ENCODE assay signal across 8 cellular contexts in the genomic region with DNA sequence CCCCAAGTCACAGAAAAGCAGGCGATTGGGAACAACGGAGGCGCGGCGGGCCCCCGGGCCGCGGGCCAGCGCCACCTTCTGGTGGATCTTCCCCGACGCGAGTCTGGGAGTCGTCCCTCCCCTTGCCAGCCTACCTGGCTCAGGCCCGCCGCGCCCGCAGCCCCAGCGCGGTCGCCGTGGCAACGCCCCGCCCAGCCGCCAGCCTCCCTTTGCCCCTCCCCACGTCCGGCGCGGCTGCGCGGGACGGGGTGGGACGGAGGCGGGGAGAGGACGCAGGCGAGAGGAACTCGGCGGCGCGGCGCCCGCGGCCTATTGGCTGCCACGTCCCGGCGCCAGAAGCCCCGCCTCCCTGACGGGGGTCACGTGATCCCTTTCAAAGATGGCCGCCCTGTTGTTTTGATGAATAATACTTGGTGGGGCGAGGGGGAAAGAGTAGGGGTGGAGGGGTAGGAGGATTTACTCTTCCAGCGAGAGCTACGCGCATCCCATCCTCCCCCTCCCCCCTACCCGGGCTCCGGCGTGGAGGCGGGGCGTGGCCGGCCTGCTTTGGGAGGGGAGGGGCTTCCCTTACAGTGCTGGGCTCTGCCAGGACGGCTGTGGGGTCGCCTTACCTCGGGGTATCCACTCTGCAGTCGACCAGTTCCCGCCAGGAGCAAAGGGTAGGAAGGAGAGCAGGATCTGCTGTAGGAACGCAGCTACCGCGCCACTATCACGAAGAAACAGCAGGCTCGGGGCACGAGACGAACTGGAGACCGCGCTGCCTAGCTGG. TPM values are rescaled to one million over a fixed set of nuclear protein-coding genes. Genes with fewer than 3 reads are reported as not detected.
DNase-seq lines count a peak whose midpoint lies in the region; TF ChIP-seq lines count a peak whose summit lies in the region.

A gene (plus strand): TSS at position 369 of the 769 bp plus-strand sequence. CDS start 713 bp downstream, outside the sequence.

- H3K36me3 ChIP-seq in MM.1S (replicated peaks; ENCODE audit: insufficient read depth, low read length), result no peaks in the 10 kb centered on the region; the same call in 1 of the 2 replicates
- no peaks in the 10 kb centered on the region for H3K36me3 ChIP-seq in stomach smooth muscle (ENCODE audit: control insufficient read depth in 2 of 2, insufficient read depth in 2 of 2, low read length in 2 of 2)

- peak; percentile 82 for TF ChIP-seq CTCF in MM.1S (IDR thresholded peaks at IDR 0.05; ENCODE audit: low read length)
- peak; percentile 75 for TF ChIP-seq CTCF in fibroblast of villous mesenchyme (IDR thresholded peaks at IDR 0.05; ENCODE audit: insufficient read depth, low read depth, low read length)
- peak; percentile 95 for TF ChIP-seq CTCF in neural crest cell (conservative IDR thresholded peaks at IDR 0.05)

- H3K4me3 ChIP-seq in MM.1S (ENCODE audit: low read length) (peak within 1 kb of the TSS; percentile 92), fibroblast of villous mesenchyme (ENCODE audit: low read depth, low read length) (peak within 1 kb of the TSS; percentile 99), stomach smooth muscle (ENCODE audit: low read length in 2 of 2) (peak within 1 kb of the TSS; percentile 99 to 100)

- peak within 1 kb of the TSS; percentile 90 for H3K9ac ChIP-seq in MM.1S (ENCODE audit: low read length)
- peak within 1 kb of the TSS; percentile 91 to 94 for H3K9ac ChIP-seq in stomach smooth muscle (ENCODE audit: low read length in 2 of 2)

- H3K4me3 Mint-ChIP-seq in neural crest cell, result peak within 1 kb of the TSS; percentile 100

- H3K27ac ChIP-seq in MM.1S (ENCODE audit: low read length) (peak within 1 kb of the TSS; percentile 81), stomach smooth muscle (ENCODE audit: low read length) (peak within 1 kb of the TSS; percentile 93)

- peak within 1 kb of the TSS; percentile 99 for H2AFZ ChIP-seq in MM.1S (ENCODE audit: low read length)

- H3K27me3 ChIP-seq in MM.1S (replicated peaks; ENCODE audit: insufficient read depth, low read length) (no peaks in the 10 kb centered on the region), stomach smooth muscle (ENCODE audit: control insufficient read depth in 1 of 2, insufficient read depth in 2 of 2, low read length in 2 of 2) (no peaks in the 10 kb centered on the region)

- H3K4me2 ChIP-seq in MM.1S (ENCODE audit: low read depth, low read length), result peak within 1 kb of the TSS; percentile 90

- H4K20me1 ChIP-seq in MM.1S (ENCODE audit: insufficient read depth, low read length), result no peaks in the 10 kb centered on the region

- peaks cover 49% of the 10 kb centered on the region for H3K79me2 ChIP-seq in MM.1S (ENCODE audit: low read length)

- H3K9me2 ChIP-seq in MM.1S (replicated peaks; ENCODE audit: insufficient read depth, low read length), result no peaks in the 10 kb centered on the region

- H3K9me3 Mint-ChIP-seq in neural crest cell, result no peaks in the 10 kb centered on the region

- peak within 1 kb of the TSS; percentile 98 for H3K27ac Mint-ChIP-seq in neural crest cell (ENCODE audit: unreplicated experiment)

- no peaks in the 10 kb centered on the region for H3K36me3 Mint-ChIP-seq in neural crest cell (ENCODE audit: low read depth)

- DNase-seq in GDM1 (lab: John Stamatoyannopoulos, UW) (peak; percentile 99), HCEC 1CT (peak; percentile 98), MM.1S (peak; percentile 97), SIG-M5 (lab: John Stamatoyannopoulos, UW) (peak; percentile 68), activated gamma-delta T cell (lab: John Stamatoyannopoulos, UW) (peak; percentile 99), fibroblast of villous mesenchyme (ENCODE audit: low read depth) (peak; percentile 98), neural crest cell (ENCODE audit: low read depth, low spot score) (peak; percentile 97)

- peaks cover 14% of the 10 kb centered on the region; the same call in 1 of the 2 replicates for H3F3A ChIP-seq in MM.1S (ENCODE audit: insufficient read depth, low read length)

- peaks cover 37% of the 10 kb centered on the region for H3K4me1 Mint-ChIP-seq in neural crest cell

- 0 out of 2 replicates have a peak, but pooled peaks cover 9% of the 10 kb centered on the region for H3K4me1 ChIP-seq in MM.1S (ENCODE audit: low read length)
- H3K4me1 ChIP-seq in stomach smooth muscle (ENCODE audit: control insufficient read depth, insufficient read depth, low read length), result peaks cover 5% of the 10 kb centered on the region

- H3K27me3 Mint-ChIP-seq in neural crest cell (ENCODE audit: low read depth), result no peaks in the 10 kb centered on the region

- no peaks in the 10 kb centered on the region for H3K9me3 ChIP-seq in MM.1S (replicated peaks; ENCODE audit: insufficient read depth, low read length)
- H3K9me3 ChIP-seq in stomach smooth muscle (ENCODE audit: control insufficient read depth in 2 of 2, low read length in 2 of 2), result no peaks in the 10 kb centered on the region

RNA-seq across cellular contexts. Expression of the gene that starts here (rescaled TPM):
- total RNA-seq in fibroblast of villous mesenchyme, result 42.8 and 47.9 TPM in 2 replicates
- total RNA-seq in neural crest cell, result 72.8 and 74.4 TPM in 2 replicates

Comparison
In these comparisons a context has a peak if more than half of its experiments do, and no peak if none do; other contexts are left out.
1. Peak in every context shown above with its lines: DNase-seq, H3K4me3 ChIP-seq and H3K27ac ChIP-seq.